Comparison of ENCODE assay signal across 9 cellular contexts in the genomic region with DNA sequence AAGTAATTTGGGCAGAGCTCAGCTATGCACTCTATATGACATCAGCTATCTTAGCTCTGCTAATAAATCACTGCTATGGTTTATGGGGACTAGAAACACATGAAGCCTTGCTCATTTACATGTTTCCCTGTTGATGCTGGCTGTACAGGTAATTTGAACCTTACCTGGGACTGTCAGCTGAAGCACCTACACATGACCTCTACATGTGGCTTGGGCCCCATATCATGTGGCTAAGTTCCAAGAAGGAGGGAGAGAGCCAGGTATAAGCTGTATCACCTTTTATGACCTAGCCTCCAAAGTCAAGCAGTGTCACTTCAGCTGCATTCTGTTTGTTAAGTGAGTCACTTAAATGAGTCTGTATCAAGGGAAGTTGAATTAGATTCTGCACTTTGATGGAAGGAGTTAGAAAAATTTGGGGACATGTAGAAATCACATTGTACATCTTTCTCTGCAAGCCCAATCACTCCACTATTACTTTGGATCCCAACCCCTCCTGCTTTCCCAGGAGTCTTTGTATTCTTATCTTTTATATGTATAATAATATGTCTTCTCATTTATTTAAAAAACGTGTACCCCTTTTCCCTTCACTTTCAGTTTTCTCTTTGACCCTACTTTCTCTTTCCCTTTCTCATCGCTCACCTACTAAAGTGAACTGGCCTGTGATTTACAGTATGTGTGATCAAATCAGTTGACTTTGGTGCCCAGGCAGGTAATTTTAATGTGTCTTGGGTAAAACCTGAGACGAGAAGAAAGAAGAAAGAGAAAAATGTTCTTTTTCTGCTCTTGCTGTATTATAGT. TPM values are rescaled to one million over a fixed set of nuclear protein-coding genes. Genes with fewer than 3 reads are reported as not detected.
DNase-seq lines count a peak whose midpoint lies in the region; ATAC-seq and TF ChIP-seq lines count a peak whose summit lies in the region.
"Had no signal": no experiment of that assay in that cellular context is flagged by ENCODE, and none has a peak within 500 bp of the region (broad histone marks: within the 10 kb centered on the region; RNA-seq: fewer than 3 reads in every experiment).

No MANE protein-coding gene starts in this region.

- no peaks in the 10 kb centered on the region for H3K9me3 ChIP-seq in left ventricle myocardium inferior (replicated peaks)

- ATAC-seq in GM18868 (IDR thresholded peaks at IDR 0.05; ENCODE audit: unreplicated experiment), result peak; percentile 55
- ATAC-seq in HG03097 (IDR thresholded peaks at IDR 0.05; ENCODE audit: low FRiP score, unreplicated experiment), result peak; percentile 53
- ATAC-seq in activated naive CD4-positive, alpha-beta T cell treated with anti-CD3 and anti-CD28 coated beads, Interleukin-2, amount 50 U/mL, for 72 hours, result peak; percentile 40 to 60

- no peak overlapping the region for H2AFZ ChIP-seq in ACC112 (ENCODE audit: low read length, unreplicated experiment)

- H3K36me3 Mint-ChIP-seq in activated naive CD4-positive, alpha-beta T cell treated with anti-CD3 and anti-CD28 coated beads, Interleukin-2, amount 50 U/mL, for 72 hours, result peaks cover 0 to 5% of the 10 kb centered on the region in 2 donors

- H3K9me3 Mint-ChIP-seq in activated naive CD4-positive, alpha-beta T cell treated with anti-CD3 and anti-CD28 coated beads, Interleukin-2, amount 50 U/mL, for 72 hours, result no peaks in the 10 kb centered on the region

- H3K4me3 ChIP-seq in ACC112 (ENCODE audit: low read depth, low read length) (peak overlapping the region; percentile 34; the same call in 1 of the 2 replicates), left ventricle myocardium inferior (no peak overlapping the region)

- H3K27ac ChIP-seq in ACC112 (ENCODE audit: low read depth, low read length) (peak overlapping the region; percentile 36; the same call in 1 of the 2 replicates), left ventricle myocardium inferior (replicated peaks) (no peak overlapping the region)

- H3K4me1 ChIP-seq in ACC112 (ENCODE audit: control insufficient read depth, insufficient read depth, low read length, unreplicated experiment) (peaks cover 30% of the 10 kb centered on the region), left ventricle myocardium inferior (peaks cover 25% of the 10 kb centered on the region)

- DNase-seq in activated naive CD4-positive, alpha-beta T cell treated with anti-CD3 and anti-CD28 coated beads, Interleukin-2, amount 50 U/mL, for 72 hours (ENCODE audit: low spot score in 2 of 2), result no peak
- DNase-seq in effector CD4-positive, alpha-beta T cell, result no peak
- DNase-seq in left ventricle myocardium inferior (no peak), dedifferentiated amniotic fluid mesenchymal stem cell (ENCODE audit: extremely low spot score) (no peak), SIG-M5 treated with dmso at 0.1 percent for 504 hours (lab: John Stamatoyannopoulos, UW; ENCODE audit: unreplicated experiment) (no peak)
- DNase-seq: NCI-H1048 had no signal

- no peaks in the 10 kb centered on the region for H3K79me2 ChIP-seq in ACC112 (ENCODE audit: control insufficient read depth, insufficient read depth, low read length, unreplicated experiment)

- TF ChIP-seq CTCF in left ventricle myocardium inferior (IDR thresholded peaks at IDR 0.05; ENCODE audit: borderline replicate concordance), result no peak

- no peaks in the 10 kb centered on the region for H3K36me3 ChIP-seq in ACC112 (ENCODE audit: insufficient read depth, low read length)
- H3K36me3 ChIP-seq in left ventricle myocardium inferior, result no peaks in the 10 kb centered on the region

- intact Hi-C loops in left ventricle myocardium inferior (cut with micrococcal nuclease), result no loop called here

- H3K27me3 ChIP-seq in ACC112 (ENCODE audit: insufficient read depth, low read length), result no peaks in the 10 kb centered on the region
- H3K27me3 ChIP-seq in left ventricle myocardium inferior (ENCODE audit: low read depth), result no peaks in the 10 kb centered on the region

- peak overlapping the region in 1 of 2 donors; percentile 3 for H3K27ac Mint-ChIP-seq in activated naive CD4-positive, alpha-beta T cell treated with anti-CD3 and anti-CD28 coated beads, Interleukin-2, amount 50 U/mL, for 72 hours

RNA-seq across cellular contexts. Expression of a gene that starts 53.4 kb away (rescaled TPM):
- total RNA-seq in activated naive CD4-positive, alpha-beta T cell treated with anti-CD3 and anti-CD28 coated beads, Interleukin-2, amount 50 U/mL, for 72 hours, result 10 to 100 TPM; 20.7 to 25.2 TPM
- 34.9 TPM for total RNA-seq in left ventricle myocardium inferior
